In genomic region chr10:30596037-30596436, GRCh38 we compare ENCODE assay signal across 1 cellular context.
TF ChIP-seq lines count a peak whose summit lies in the region.

No MANE protein-coding gene starts in this region.

TF ChIP-seq in HepG2, 621 proteins besides CTCF, POLR2A, EP300 and RAD21 (continued from another document):
- peak; percentile 55; the same call in 1 of the 2 replicates for TF ChIP-seq ZNF292 (CRISPR knock-in tag; IDR thresholded peaks at IDR 0.05; ENCODE audit: borderline replicate concordance, low read depth)
- TF ChIP-seq, protein P1, sequence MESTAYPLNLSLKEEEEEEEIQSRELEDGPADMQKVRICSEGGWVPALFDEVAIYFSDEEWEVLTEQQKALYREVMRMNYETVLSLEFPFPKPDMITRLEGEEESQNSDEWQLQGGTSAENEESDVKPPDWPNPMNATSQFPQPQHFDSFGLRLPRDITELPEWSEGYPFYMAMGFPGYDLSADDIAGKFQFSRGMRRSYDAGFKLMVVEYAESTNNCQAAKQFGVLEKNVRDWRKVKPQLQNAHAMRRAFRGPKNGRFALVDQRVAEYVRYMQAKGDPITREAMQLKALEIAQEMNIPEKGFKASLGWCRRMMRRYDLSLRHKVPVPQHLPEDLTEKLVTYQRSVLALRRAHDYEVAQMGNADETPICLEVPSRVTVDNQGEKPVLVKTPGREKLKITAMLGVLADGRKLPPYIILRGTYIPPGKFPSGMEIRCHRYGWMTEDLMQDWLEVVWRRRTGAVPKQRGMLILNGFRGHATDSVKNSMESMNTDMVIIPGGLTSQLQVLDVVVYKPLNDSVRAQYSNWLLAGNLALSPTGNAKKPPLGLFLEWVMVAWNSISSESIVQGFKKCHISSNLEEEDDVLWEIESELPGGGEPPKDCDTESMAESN (CRISPR knock-in tag; conservative IDR thresholded peaks at IDR 0.05), result no peak
- TF ChIP-seq ZNF782 (CRISPR knock-in tag; IDR thresholded peaks at IDR 0.05; ENCODE audit: borderline replicate concordance), result no peak
- TF ChIP-seq, protein P2, sequence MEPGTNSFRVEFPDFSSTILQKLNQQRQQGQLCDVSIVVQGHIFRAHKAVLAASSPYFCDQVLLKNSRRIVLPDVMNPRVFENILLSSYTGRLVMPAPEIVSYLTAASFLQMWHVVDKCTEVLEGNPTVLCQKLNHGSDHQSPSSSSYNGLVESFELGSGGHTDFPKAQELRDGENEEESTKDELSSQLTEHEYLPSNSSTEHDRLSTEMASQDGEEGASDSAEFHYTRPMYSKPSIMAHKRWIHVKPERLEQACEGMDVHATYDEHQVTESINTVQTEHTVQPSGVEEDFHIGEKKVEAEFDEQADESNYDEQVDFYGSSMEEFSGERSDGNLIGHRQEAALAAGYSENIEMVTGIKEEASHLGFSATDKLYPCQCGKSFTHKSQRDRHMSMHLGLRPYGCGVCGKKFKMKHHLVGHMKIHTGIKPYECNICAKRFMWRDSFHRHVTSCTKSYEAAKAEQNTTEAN (CRISPR knock-in tag; conservative IDR thresholded peaks at IDR 0.05), result no peak
- no peak for TF ChIP-seq ZBTB8A (CRISPR knock-in tag; IDR thresholded peaks at IDR 0.05; ENCODE audit: borderline replicate concordance, low read depth)
- no peak for TF ChIP-seq HOXA3 (CRISPR knock-in tag; IDR thresholded peaks at IDR 0.05)
- TF ChIP-seq, protein P3, sequence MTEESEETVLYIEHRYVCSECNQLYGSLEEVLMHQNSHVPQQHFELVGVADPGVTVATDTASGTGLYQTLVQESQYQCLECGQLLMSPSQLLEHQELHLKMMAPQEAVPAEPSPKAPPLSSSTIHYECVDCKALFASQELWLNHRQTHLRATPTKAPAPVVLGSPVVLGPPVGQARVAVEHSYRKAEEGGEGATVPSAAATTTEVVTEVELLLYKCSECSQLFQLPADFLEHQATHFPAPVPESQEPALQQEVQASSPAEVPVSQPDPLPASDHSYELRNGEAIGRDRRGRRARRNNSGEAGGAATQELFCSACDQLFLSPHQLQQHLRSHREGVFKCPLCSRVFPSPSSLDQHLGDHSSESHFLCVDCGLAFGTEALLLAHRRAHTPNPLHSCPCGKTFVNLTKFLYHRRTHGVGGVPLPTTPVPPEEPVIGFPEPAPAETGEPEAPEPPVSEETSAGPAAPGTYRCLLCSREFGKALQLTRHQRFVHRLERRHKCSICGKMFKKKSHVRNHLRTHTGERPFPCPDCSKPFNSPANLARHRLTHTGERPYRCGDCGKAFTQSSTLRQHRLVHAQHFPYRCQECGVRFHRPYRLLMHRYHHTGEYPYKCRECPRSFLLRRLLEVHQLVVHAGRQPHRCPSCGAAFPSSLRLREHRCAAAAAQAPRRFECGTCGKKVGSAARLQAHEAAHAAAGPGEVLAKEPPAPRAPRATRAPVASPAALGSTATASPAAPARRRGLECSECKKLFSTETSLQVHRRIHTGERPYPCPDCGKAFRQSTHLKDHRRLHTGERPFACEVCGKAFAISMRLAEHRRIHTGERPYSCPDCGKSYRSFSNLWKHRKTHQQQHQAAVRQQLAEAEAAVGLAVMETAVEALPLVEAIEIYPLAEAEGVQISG (CRISPR knock-in tag; IDR thresholded peaks at IDR 0.05), result 0 out of 2 replicates have a peak, but pooled peaks have one; percentile 30
- no peak for TF ChIP-seq KLF9 (CRISPR knock-in tag; IDR thresholded peaks at IDR 0.05; ENCODE audit: low read depth)
- no peak for TF ChIP-seq ELF3 (CRISPR knock-in tag; IDR thresholded peaks at IDR 0.05)
- TF ChIP-seq ZSCAN31 (CRISPR knock-in tag; IDR thresholded peaks at IDR 0.05; ENCODE audit: low read depth), result peak; percentile 49; the same call in 1 of the 2 replicates
- 0 out of 2 replicates have a peak, but pooled peaks have one; percentile 5 for TF ChIP-seq HNF4A (CRISPR knock-in tag; IDR thresholded peaks at IDR 0.05)
- TF ChIP-seq ZNF460 (CRISPR knock-in tag; IDR thresholded peaks at IDR 0.05; ENCODE audit: borderline replicate concordance), result no peak
- TF ChIP-seq BRF2 (CRISPR knock-in tag; IDR thresholded peaks at IDR 0.05), result no peak
- no peak for TF ChIP-seq ZNF282 (IDR thresholded peaks at IDR 0.05; ENCODE audit: partially characterized antibody)
- TF ChIP-seq ZNF543 (CRISPR knock-in tag; IDR thresholded peaks at IDR 0.05), result no peak
- TF ChIP-seq, protein P4, sequence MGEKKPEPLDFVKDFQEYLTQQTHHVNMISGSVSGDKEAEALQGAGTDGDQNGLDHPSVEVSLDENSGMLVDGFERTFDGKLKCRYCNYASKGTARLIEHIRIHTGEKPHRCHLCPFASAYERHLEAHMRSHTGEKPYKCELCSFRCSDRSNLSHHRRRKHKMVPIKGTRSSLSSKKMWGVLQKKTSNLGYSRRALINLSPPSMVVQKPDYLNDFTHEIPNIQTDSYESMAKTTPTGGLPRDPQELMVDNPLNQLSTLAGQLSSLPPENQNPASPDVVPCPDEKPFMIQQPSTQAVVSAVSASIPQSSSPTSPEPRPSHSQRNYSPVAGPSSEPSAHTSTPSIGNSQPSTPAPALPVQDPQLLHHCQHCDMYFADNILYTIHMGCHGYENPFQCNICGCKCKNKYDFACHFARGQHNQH (CRISPR knock-in tag; IDR thresholded peaks at IDR 0.05), result no peak
- TF ChIP-seq, protein P5, sequence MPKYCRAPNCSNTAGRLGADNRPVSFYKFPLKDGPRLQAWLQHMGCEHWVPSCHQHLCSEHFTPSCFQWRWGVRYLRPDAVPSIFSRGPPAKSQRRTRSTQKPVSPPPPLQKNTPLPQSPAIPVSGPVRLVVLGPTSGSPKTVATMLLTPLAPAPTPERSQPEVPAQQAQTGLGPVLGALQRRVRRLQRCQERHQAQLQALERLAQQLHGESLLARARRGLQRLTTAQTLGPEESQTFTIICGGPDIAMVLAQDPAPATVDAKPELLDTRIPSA (CRISPR knock-in tag; IDR thresholded peaks at IDR 0.05; ENCODE audit: borderline replicate concordance), result no peak
- 0 out of 2 replicates have a peak, but pooled peaks have one; percentile 27 for TF ChIP-seq ZBTB37 (CRISPR knock-in tag; IDR thresholded peaks at IDR 0.05)
- no peak for TF ChIP-seq PCBP2 (optimal IDR thresholded peaks at IDR 0.05; ENCODE audit: low read depth, low read length, poor library complexity, severe bottlenecking)
- no peak for TF ChIP-seq ZNF350 (CRISPR knock-in tag; IDR thresholded peaks at IDR 0.05; ENCODE audit: borderline replicate concordance, low read depth)
- 0 out of 2 replicates have a peak, but pooled peaks have one; percentile 32 for TF ChIP-seq MTA1 (CRISPR knock-in tag; IDR thresholded peaks at IDR 0.05; ENCODE audit: borderline replicate concordance)
- no peak for TF ChIP-seq ELF1 (CRISPR knock-in tag; IDR thresholded peaks at IDR 0.05)
- TF ChIP-seq SCMH1 (CRISPR knock-in tag; IDR thresholded peaks at IDR 0.05; ENCODE audit: borderline replicate concordance), result no peak
- no peak for TF ChIP-seq ZNF253 (CRISPR knock-in tag; IDR thresholded peaks at IDR 0.05; ENCODE audit: borderline replicate concordance)
